ENCODE assay signal across 1 cellular context in genomic region chr12:27710592-27711311, GRCh38.
TF ChIP-seq lines count a peak whose summit lies in the region.

Gene MRPS35 (plus strand): TSS chr12:27710832. CDS start chr12:27710844, 12 bp downstream.

TF ChIP-seq in A549, 52 proteins besides CTCF, POLR2A, EP300 and RAD21 (continued from another document):
- no peak for TF ChIP-seq REST (IDR thresholded peaks at IDR 0.05)
- TF ChIP-seq BCL3 (IDR thresholded peaks at IDR 0.05) = peak; percentile 89
- peak; percentile 98 for TF ChIP-seq MAX (IDR thresholded peaks at IDR 0.05)
- peak; percentile 79 for TF ChIP-seq MYC (IDR thresholded peaks at IDR 0.05; ENCODE audit: borderline replicate concordance, low read length)
- TF ChIP-seq FOSB (CRISPR knock-in tag; IDR thresholded peaks at IDR 0.05) = no peak
- TF ChIP-seq ZC3H11A (IDR thresholded peaks at IDR 0.05) = no peak
- peak; percentile 69; the same call in 1 of the 2 replicates for TF ChIP-seq FOXS1 (CRISPR knock-in tag; IDR thresholded peaks at IDR 0.05)
- TF ChIP-seq CBX8 (IDR thresholded peaks at IDR 0.05) = no peak
- no peak for TF ChIP-seq POLR2AphosphoS2 (conservative IDR thresholded peaks at IDR 0.05; ENCODE audit: low read length)
- TF ChIP-seq FOSL2 (IDR thresholded peaks at IDR 0.05) = no peak
- no peak for TF ChIP-seq FOSL2 (CRISPR knock-in tag; IDR thresholded peaks at IDR 0.05)
- peak; percentile 75; the same call in 1 of the 2 replicates for TF ChIP-seq HOXB13 (CRISPR knock-in tag; IDR thresholded peaks at IDR 0.05; ENCODE audit: low read depth)
- TF ChIP-seq JUN (IDR thresholded peaks at IDR 0.05) = peak; percentile 63 to 88; a peak in 4 of 5 replicates
- TF ChIP-seq PHF8 (IDR thresholded peaks at IDR 0.05; ENCODE audit: borderline replicate concordance, low read depth) = peak; percentile 97
- peak; percentile 71; the same call in 1 of the 2 replicates for TF ChIP-seq E2F6 (IDR thresholded peaks at IDR 0.05; ENCODE audit: borderline replicate concordance, low read depth)
- TF ChIP-seq HMGXB4 (CRISPR knock-in tag; IDR thresholded peaks at IDR 0.05; ENCODE audit: borderline replicate concordance) = no peak
- no peak for TF ChIP-seq BHLHE40 (IDR thresholded peaks at IDR 0.05; ENCODE audit: low read depth, low read length)
- peak; percentile 37; the same call in 1 of the 2 replicates for TF ChIP-seq HOXB5 (CRISPR knock-in tag; IDR thresholded peaks at IDR 0.05)
- no peak; the same call in 1 of the 2 replicates for TF ChIP-seq GATA3 (IDR thresholded peaks at IDR 0.05; ENCODE audit: borderline replicate concordance)
- TF ChIP-seq MAFK (IDR thresholded peaks at IDR 0.05; ENCODE audit: partially characterized antibody) = no peak
- no peak for TF ChIP-seq CEBPB (IDR thresholded peaks at IDR 0.05)
- no peak for TF ChIP-seq SMC3 (IDR thresholded peaks at IDR 0.05)
- TF ChIP-seq TP53 (CRISPR knock-in tag; IDR thresholded peaks at IDR 0.05) = no peak
- no peak for TF ChIP-seq EHMT2 (IDR thresholded peaks at IDR 0.05; ENCODE audit: low read depth)
